8 cellular contexts compared by ENCODE assay signal in genomic region chr15:73127302-73127936, GRCh38.
DNase-seq lines count a peak whose midpoint lies in the region; ATAC-seq, FAIRE-seq and TF ChIP-seq lines count a peak whose summit lies in the region.

No MANE protein-coding gene starts in this region.

- no peak overlapping the region for H3K18ac ChIP-seq in H9 (ENCODE audit: insufficient read length, low read depth, low read length)

- H3K14ac ChIP-seq in H9 (ENCODE audit: insufficient read depth, low read length) = no peak overlapping the region

- H2BK12ac ChIP-seq in H9 (ENCODE audit: insufficient read length, low read depth, low read length) = no peak overlapping the region

- H4K5ac ChIP-seq in H9 (ENCODE audit: insufficient read length, low read depth, low read length) = no peak overlapping the region

- no peak overlapping the region for H3K4me2 ChIP-seq in H9 (ENCODE audit: insufficient read depth, insufficient read length, low read length)

- POLR2A ChIA-PET in naive thymus-derived CD4-positive, alpha-beta T cell (lab: Charles Lee) = no interaction called here

- no peak overlapping the region for H3K4ac ChIP-seq in H9 (ENCODE audit: low read depth, low read length)

- no peaks in the 10 kb centered on the region for H3K79me2 ChIP-seq in H9 (ENCODE audit: insufficient read depth, low read length)

- no peaks in the 10 kb centered on the region for H3K4me1 ChIP-seq in H9 (ENCODE audit: insufficient read depth, low read length)
- H3K4me1 ChIP-seq in naive thymus-derived CD4-positive, alpha-beta T cell (ENCODE audit: control insufficient read depth in 2 of 2, insufficient read depth in 2 of 2, low read length in 2 of 2) = no peaks in the 10 kb centered on the region

- peak; percentile 71 for DNase-seq in NCI-H82 (lab: John Stamatoyannopoulos, UW)
- no peak for DNase-seq in NCI-H82 treated with DMSO at 0.1 percent for 48 hours (lab: John Stamatoyannopoulos, UW; ENCODE audit: unreplicated experiment)
- peak; percentile 50 for DNase-seq in H9
- peak; percentile 16 for DNase-seq in RCC 7860 (ENCODE audit: low spot score)
- peak; percentile 48 for DNase-seq in dermis blood vessel endothelial cell
- DNase-seq in naive thymus-derived CD4-positive, alpha-beta T cell = peak in 1 of 9 donors; percentile 5

- H3K9ac ChIP-seq in H9 (ENCODE audit: extremely low read depth, insufficient read length, low read length) = no peak overlapping the region

- no peak overlapping the region for H3K23ac ChIP-seq in H9 (ENCODE audit: insufficient read length, low read depth, low read length)

- H3K27me3 ChIP-seq in H9 (ENCODE audit: insufficient read depth, low read length) = no peaks in the 10 kb centered on the region
- no peaks in the 10 kb centered on the region for H3K27me3 ChIP-seq in naive thymus-derived CD4-positive, alpha-beta T cell (ENCODE audit: control insufficient read depth in 2 of 2, insufficient read depth in 2 of 2, low read length in 2 of 2)

- no peak for FAIRE-seq in RCC 7860 (lab: Jason Lieb, UNC)

- no peaks in the 10 kb centered on the region for H4K20me1 ChIP-seq in H9 (ENCODE audit: control insufficient read depth, insufficient read depth, insufficient read length)

- H3K36me3 ChIP-seq in naive thymus-derived CD4-positive, alpha-beta T cell (ENCODE audit: control insufficient read depth in 2 of 3, insufficient read depth in 3 of 3, low read length in 3 of 3) = no peaks in the 10 kb centered on the region

- H2AFZ ChIP-seq in H9 (ENCODE audit: low read length) = no peak overlapping the region

- WGBS in H9 (ENCODE audit: extremely low coverage, insufficient read length, low lambda C conversion rate) = no CpG with 5 or more reads among the region's 2 CpGs

- H3T11ph ChIP-seq in H9 (ENCODE audit: low read length) = no peak overlapping the region

- H3K4me3 Mint-ChIP-seq in H9 = no peak overlapping the region
- no peak overlapping the region for H3K4me3 Mint-ChIP-seq in naive thymus-derived CD4-positive, alpha-beta T cell

- peak; percentile 61 for ATAC-seq in naive thymus-derived CD4-positive, alpha-beta T cell
- no peak for ATAC-seq in GM21381 (IDR thresholded peaks at IDR 0.05; ENCODE audit: unreplicated experiment)
- ATAC-seq in GM21576 (IDR thresholded peaks at IDR 0.05; ENCODE audit: unreplicated experiment) = no peak

- peak overlapping the region in 1 of 3 experiments; percentile 76; a peak in 3 of 7 replicates for H3K27ac Mint-ChIP-seq in H9
- H3K27ac Mint-ChIP-seq in naive thymus-derived CD4-positive, alpha-beta T cell = no peak overlapping the region

- H3K9me3 Mint-ChIP-seq in H9 = no peaks in the 10 kb centered on the region
- peaks cover 0 to 4% (median 0%) of the 10 kb centered on the region in 11 donors for H3K9me3 Mint-ChIP-seq in naive thymus-derived CD4-positive, alpha-beta T cell

- H2AK5ac ChIP-seq in H9 (ENCODE audit: insufficient read length, low read length) = no peak overlapping the region

- H3K4me3 ChIP-seq in naive thymus-derived CD4-positive, alpha-beta T cell (ENCODE audit: low read length) = no peak overlapping the region

- H3K56ac ChIP-seq in H9 (ENCODE audit: insufficient read length, low read depth, low read length) = no peak overlapping the region

- TF ChIP-seq CTCF in H9 (conservative IDR thresholded peaks at IDR 0.05) = peak; percentile 92

- peaks cover 0 to 2% of the 10 kb centered on the region in 2 experiments; a peak in 1 of 4 replicates for H3K4me1 Mint-ChIP-seq in H9
- peaks cover 0 to 2% (median 0%) of the 10 kb centered on the region in 7 donors for H3K4me1 Mint-ChIP-seq in naive thymus-derived CD4-positive, alpha-beta T cell

- no peaks in the 10 kb centered on the region for H3K27me3 Mint-ChIP-seq in H9 (ENCODE audit: low read depth)
- H3K27me3 Mint-ChIP-seq in naive thymus-derived CD4-positive, alpha-beta T cell = peaks cover 0 to 1% (median 0%) of the 10 kb centered on the region in 5 donors

- no peaks in the 10 kb centered on the region for H3K23me2 ChIP-seq in H9 (ENCODE audit: insufficient read length, low read depth, low read length, poor library complexity, severe bottlenecking)

- no peak overlapping the region for H3K27ac ChIP-seq in H9 (ENCODE audit: insufficient read length, low read depth, low read length)
- no peak overlapping the region for H3K27ac ChIP-seq in naive thymus-derived CD4-positive, alpha-beta T cell (ENCODE audit: low read depth, low read length)

- CTCF ChIA-PET in naive thymus-derived CD4-positive, alpha-beta T cell (lab: Charles Lee) = interaction anchor here (0.7 kb wide), 1 partner anchor 141 kb away, joined by 3 read pairs; no protein-coding TSS in a partner anchor

- no peak overlapping the region for H2BK20ac ChIP-seq in H9 (ENCODE audit: low read depth, low read length, poor library complexity, severe bottlenecking)

- H2BK15ac ChIP-seq in H9 (ENCODE audit: low read depth, low read length) = no peak overlapping the region

- no peak overlapping the region for H2BK5ac ChIP-seq in H9 (ENCODE audit: insufficient read length, low read length)

- intact Hi-C loops in naive thymus-derived CD4-positive, alpha-beta T cell (cut with micrococcal nuclease) = no loop called here

- H3K79me1 ChIP-seq in H9 (ENCODE audit: insufficient read depth, low read depth, low read length, poor library complexity, severe bottlenecking) = no peaks in the 10 kb centered on the region

- H3K9me3 ChIP-seq in H9 (ENCODE audit: control insufficient read depth, low read depth, low read length) = no peaks in the 10 kb centered on the region
- H3K9me3 ChIP-seq in naive thymus-derived CD4-positive, alpha-beta T cell (ENCODE audit: control insufficient read depth in 2 of 3, low read length in 3 of 3) = no peaks in the 10 kb centered on the region

- H4K91ac ChIP-seq in H9 (ENCODE audit: insufficient read length, low read depth, low read length) = no peak overlapping the region

- no peak overlapping the region for H2BK120ac ChIP-seq in H9 (ENCODE audit: low read depth, low read length, poor library complexity, severe bottlenecking)

- H3K36me3 Mint-ChIP-seq in H9 (ENCODE audit: insufficient read depth in 1 of 3, low read depth in 3 of 3) = peaks cover 0 to 12% (median 7%) of the 10 kb centered on the region in 3 experiments; a peak in 5 of 7 replicates
- H3K36me3 Mint-ChIP-seq in naive thymus-derived CD4-positive, alpha-beta T cell = peaks cover 0 to 34% (median 27%) of the 10 kb centered on the region in 5 donors

- H4K8ac ChIP-seq in H9 (replicated peaks; ENCODE audit: insufficient read length, low read depth, low read length) = no peak overlapping the region
